In genomic region chr9:137212520-137212919, GRCh38 we compare ENCODE assay signal across 1 cellular context.
A peak's percentile ranks its signal among the peaks of the same experiment; 100 is the strongest.
TF ChIP-seq lines count a peak whose summit lies in the region.

No MANE protein-coding gene starts in this region.

TF ChIP-seq in HepG2, 621 proteins besides CTCF, POLR2A, EP300 and RAD21:
- TF ChIP-seq HNRNPL (IDR thresholded peaks at IDR 0.05; ENCODE audit: low read depth, low read length), result 0 out of 2 replicates have a peak, but pooled peaks have one; percentile 74
- TF ChIP-seq, protein P1, sequence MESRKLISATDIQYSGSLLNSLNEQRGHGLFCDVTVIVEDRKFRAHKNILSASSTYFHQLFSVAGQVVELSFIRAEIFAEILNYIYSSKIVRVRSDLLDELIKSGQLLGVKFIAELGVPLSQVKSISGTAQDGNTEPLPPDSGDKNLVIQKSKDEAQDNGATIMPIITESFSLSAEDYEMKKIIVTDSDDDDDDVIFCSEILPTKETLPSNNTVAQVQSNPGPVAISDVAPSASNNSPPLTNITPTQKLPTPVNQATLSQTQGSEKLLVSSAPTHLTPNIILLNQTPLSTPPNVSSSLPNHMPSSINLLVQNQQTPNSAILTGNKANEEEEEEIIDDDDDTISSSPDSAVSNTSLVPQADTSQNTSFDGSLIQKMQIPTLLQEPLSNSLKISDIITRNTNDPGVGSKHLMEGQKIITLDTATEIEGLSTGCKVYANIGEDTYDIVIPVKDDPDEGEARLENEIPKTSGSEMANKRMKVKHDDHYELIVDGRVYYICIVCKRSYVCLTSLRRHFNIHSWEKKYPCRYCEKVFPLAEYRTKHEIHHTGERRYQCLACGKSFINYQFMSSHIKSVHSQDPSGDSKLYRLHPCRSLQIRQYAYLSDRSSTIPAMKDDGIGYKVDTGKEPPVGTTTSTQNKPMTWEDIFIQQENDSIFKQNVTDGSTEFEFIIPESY (CRISPR knock-in tag; IDR thresholded peaks at IDR 0.05), result no peak
- peak; percentile 0 for TF ChIP-seq AGO2 (optimal IDR thresholded peaks at IDR 0.05; ENCODE audit: low read depth, low read length)
